In the genomic region with DNA sequence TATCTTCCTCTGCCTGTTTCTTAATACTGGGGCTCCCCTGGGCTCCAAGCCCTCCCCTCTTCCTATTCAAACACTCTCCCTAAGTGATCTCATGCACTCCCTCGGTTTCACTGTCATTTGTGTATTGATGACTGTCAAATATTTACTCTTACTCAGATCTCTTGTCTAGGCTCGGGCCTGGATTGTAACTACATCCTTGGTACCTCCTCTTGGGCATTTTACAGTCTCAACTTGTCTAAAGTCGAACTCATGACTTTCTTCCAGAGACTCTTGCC, we compare ENCODE assay signal across 24 cellular contexts.
DNase-seq lines count a peak whose midpoint lies in the region; ATAC-seq, FAIRE-seq and TF ChIP-seq lines count a peak whose summit lies in the region.
"Had no signal": no experiment of that assay in that cellular context is flagged by ENCODE, and none has a peak within 500 bp of the region (broad histone marks: within the 10 kb centered on the region; RNA-seq: fewer than 3 reads in every experiment).

No MANE protein-coding gene starts in this region.

- no peak for TF ChIP-seq CTCF in K562 (IDR thresholded peaks at IDR 0.05 in 2 of 3, conservative IDR thresholded peaks at IDR 0.05 in 1 of 3; ENCODE audit: insufficient read depth in 2 of 3, low read depth in 1 of 3, low read length in 3 of 3)

- no TSS peak for BruUV-seq in K562 (replicated peaks; lab: Mats Ljungman, UMichigan)

- no peaks in the 10 kb centered on the region for H3K27me3 ChIP-seq in K562 (ENCODE audit: control insufficient read depth in 2 of 2, insufficient read depth in 2 of 2, low read length in 2 of 2)
- H3K27me3 ChIP-seq: breast epithelium, tibial nerve had no signal

- H3K9me3 ChIP-seq in K562 (replicated peaks; ENCODE audit: control insufficient read depth, insufficient read depth, low read depth, low read length): no peaks in the 10 kb centered on the region
- H3K9me3 ChIP-seq: breast epithelium, mucosa of descending colon, tibial nerve had no signal

- H3K4me3 Mint-ChIP-seq in activated CD4-positive, alpha-beta T cell treated with anti-CD3 and anti-CD28 coated beads, Interleukin-2, amount 10 ng/mL, durations not matched to agents 7 days and 5 days: no peak overlapping the region
- H3K4me3 Mint-ChIP-seq: activated CD4-positive, alpha-beta T cell treated with anti-CD3 and anti-CD28 coated beads for 36 hours; CD14-positive monocyte; GM23338; nephron progenitor cell; stimulated activated effector memory CD8-positive, alpha-beta T cell treated with anti-CD3 and anti-CD28 coated beads, Interleukin-12 subunit alpha, Interleukin-12 subunit beta, amount 100 ng/mL, for 72 hours had no signal

- CTCF ChIA-PET in K562 (lab: Yijun Ruan, JAX; ENCODE audit: low intra/inter-chr PET ratio): no interaction called here
- CTCF ChIA-PET in activated CD4-positive, alpha-beta T cell treated with anti-CD3 and anti-CD28 coated beads, Interleukin-2, amount 10 ng/mL, durations not matched to agents 7 days and 5 days (lab: Charles Lee): interaction anchor here (2.2 kb wide), 1 partner anchor 18 kb away, joined by 8 read pairs; no protein-coding TSS in a partner anchor

- no peak for FAIRE-seq in K562 (lab: Jason Lieb, UNC)
- FAIRE-seq: endothelial cell of umbilical vein had no signal

- no peak overlapping the region for H2AFZ ChIP-seq in K562 (ENCODE audit: low read depth, low read length)

- no peak overlapping the region for H3K27ac ChIP-seq in K562 (ENCODE audit: extremely low read depth, low read depth, low read length)
- H3K27ac ChIP-seq: breast epithelium, tibial nerve had no signal

- 2% methylated on average over 3 of the region's 3 CpGs for WGBS in K562 (ENCODE audit: insufficient coverage, low coverage, missing lambda C conversion rate)

- H4K20me1 ChIP-seq in K562 (replicated peaks; ENCODE audit: control insufficient read depth, insufficient read depth, low read length): no peaks in the 10 kb centered on the region

- no peaks in the 10 kb centered on the region for H3K79me2 ChIP-seq in K562 (ENCODE audit: control insufficient read depth, insufficient read depth, low read length)

- TF ChIP-seq POLR2A in K562 (conservative IDR thresholded peaks at IDR 0.05): no peak

- TF ChIP-seq EP300 in K562 (IDR thresholded peaks at IDR 0.05; ENCODE audit: low read length): no peak

- DNase-seq in HuH-7 (ENCODE audit: low spot score): peak; percentile 21
- DNase-seq in NCI-H510A treated with DMSO at 0.1 percent for 48 hours (lab: John Stamatoyannopoulos, UW): peak; percentile 29
- DNase-seq in K562 (ENCODE audit: extremely low read depth in 1 of 4, low spot score in 3 of 4): peak in 2 of 4 experiments; percentile 35 to 39
- no peak for DNase-seq in activated CD4-positive, alpha-beta T cell treated with anti-CD3 and anti-CD28 coated beads, Interleukin-2, amount 10 ng/mL, durations not matched to agents 7 days and 5 days
- no peak for DNase-seq in stimulated activated CD4-positive, alpha-beta T cell treated with anti-CD3 and anti-CD28 coated beads, Interleukin-15, amount 100 ng/mL, for 24 hours
- DNase-seq: activated CD4-positive, alpha-beta T cell treated with anti-CD3 and anti-CD28 coated beads for 36 hours; activated T-cell treated with anti-CD3 and anti-CD28 coated beads for 4 hours; hypothalamus; KBM-7; mucosa of descending colon; NCI-H1105; NCI-H1930; NCI-H82; nephron progenitor cell had no signal

- H3K9me1 ChIP-seq in K562 (ENCODE audit: control insufficient read depth, insufficient read depth, low read length): no peaks in the 10 kb centered on the region

- no peak overlapping the region for H3K27ac Mint-ChIP-seq in activated CD4-positive, alpha-beta T cell treated with anti-CD3 and anti-CD28 coated beads, Interleukin-2, amount 10 ng/mL, durations not matched to agents 7 days and 5 days
- H3K27ac Mint-ChIP-seq: activated CD4-positive, alpha-beta T cell treated with anti-CD3 and anti-CD28 coated beads for 36 hours; activated naive CD4-positive, alpha-beta T cell treated with anti-CD3 and anti-CD28 coated beads, Interleukin-2, amount 50 U/mL, for 72 hours; CD14-positive monocyte; GM23338; nephron progenitor cell; stimulated activated effector memory CD8-positive, alpha-beta T cell treated with anti-CD3 and anti-CD28 coated beads, Interleukin-12 subunit alpha, Interleukin-12 subunit beta, amount 100 ng/mL, for 72 hours had no signal

- no peak overlapping the region for H3K9ac ChIP-seq in K562 (ENCODE audit: insufficient read depth in 1 of 2, low read depth in 2 of 2, low read length in 2 of 2)

- H3K4me1 Mint-ChIP-seq in activated CD4-positive, alpha-beta T cell treated with anti-CD3 and anti-CD28 coated beads, Interleukin-2, amount 10 ng/mL, durations not matched to agents 7 days and 5 days: peaks cover 36% of the 10 kb centered on the region
- H3K4me1 Mint-ChIP-seq: GM23338 had no signal

- in situ Hi-C loops in K562 (cut with MboI): no loop called here

- no peak overlapping the region for H3K4me3 ChIP-seq in K562
- H3K4me3 ChIP-seq: breast epithelium, GM23338, mucosa of descending colon, tibial nerve had no signal

- no peaks in the 10 kb centered on the region for H3K36me3 ChIP-seq in K562 (ENCODE audit: control insufficient read depth, insufficient read depth, low read length)
- H3K36me3 ChIP-seq: breast epithelium, tibial nerve had no signal

- POLR2A ChIA-PET in K562 (lab: Yijun Ruan, JAX): no interaction called here
- POLR2A ChIA-PET in activated CD4-positive, alpha-beta T cell treated with anti-CD3 and anti-CD28 coated beads, Interleukin-2, amount 10 ng/mL, durations not matched to agents 7 days and 5 days (lab: Charles Lee): no interaction called here

- ATAC-seq in K562 (no peak; the same call in 2 of the 3 replicates), GM21717 (IDR thresholded peaks at IDR 0.05; ENCODE audit: unreplicated experiment) (no peak), GM18861 (IDR thresholded peaks at IDR 0.05; ENCODE audit: unreplicated experiment) (no peak)
- ATAC-seq: activated CD4-positive, alpha-beta T cell treated with anti-CD3 and anti-CD28 coated beads for 36 hours; activated naive CD4-positive, alpha-beta T cell treated with anti-CD3 and anti-CD28 coated beads, Interleukin-2, amount 50 U/mL, for 72 hours; GM23338; Right ventricle myocardium inferior; stimulated activated effector memory CD8-positive, alpha-beta T cell treated with anti-CD3 and anti-CD28 coated beads, Interleukin-12 subunit alpha, Interleukin-12 subunit beta, amount 100 ng/mL, for 72 hours had no signal

- peaks cover 7% of the 10 kb centered on the region for H3K36me3 Mint-ChIP-seq in activated CD4-positive, alpha-beta T cell treated with anti-CD3 and anti-CD28 coated beads, Interleukin-2, amount 10 ng/mL, durations not matched to agents 7 days and 5 days (ENCODE audit: low read depth)

- TF ChIP-seq RAD21 in K562 (CRISPR knock-in tag; conservative IDR thresholded peaks at IDR 0.05 in 1 of 2, IDR thresholded peaks at IDR 0.05 in 1 of 2): no peak

- H3K9me3 Mint-ChIP-seq in activated CD4-positive, alpha-beta T cell treated with anti-CD3 and anti-CD28 coated beads, Interleukin-2, amount 10 ng/mL, durations not matched to agents 7 days and 5 days: peaks cover 2% of the 10 kb centered on the region
- H3K9me3 Mint-ChIP-seq: GM23338; stimulated activated effector memory CD8-positive, alpha-beta T cell treated with anti-CD3 and anti-CD28 coated beads, Interleukin-12 subunit alpha, Interleukin-12 subunit beta, amount 100 ng/mL, for 72 hours had no signal

- H3K4me1 ChIP-seq in K562 (replicated peaks in 1 of 2; ENCODE audit: control insufficient read depth in 2 of 2, insufficient read depth in 2 of 2, low read length in 2 of 2): peaks cover 4 to 25% of the 10 kb centered on the region in 2 experiments
- H3K4me1 ChIP-seq: breast epithelium had no signal

- peaks cover 3% of the 10 kb centered on the region for H3K27me3 Mint-ChIP-seq in activated CD4-positive, alpha-beta T cell treated with anti-CD3 and anti-CD28 coated beads, Interleukin-2, amount 10 ng/mL, durations not matched to agents 7 days and 5 days

- H3K4me2 ChIP-seq in K562 (ENCODE audit: insufficient read depth, low read length): no peak overlapping the region
- H3K4me2 ChIP-seq: GM23338 had no signal

- intact Hi-C loops in K562 (cut with micrococcal nuclease): no loop called here

TF ChIP-seq in K562, 482 proteins besides CTCF, POLR2A, EP300 and RAD21:
- TF ChIP-seq, protein P1, sequence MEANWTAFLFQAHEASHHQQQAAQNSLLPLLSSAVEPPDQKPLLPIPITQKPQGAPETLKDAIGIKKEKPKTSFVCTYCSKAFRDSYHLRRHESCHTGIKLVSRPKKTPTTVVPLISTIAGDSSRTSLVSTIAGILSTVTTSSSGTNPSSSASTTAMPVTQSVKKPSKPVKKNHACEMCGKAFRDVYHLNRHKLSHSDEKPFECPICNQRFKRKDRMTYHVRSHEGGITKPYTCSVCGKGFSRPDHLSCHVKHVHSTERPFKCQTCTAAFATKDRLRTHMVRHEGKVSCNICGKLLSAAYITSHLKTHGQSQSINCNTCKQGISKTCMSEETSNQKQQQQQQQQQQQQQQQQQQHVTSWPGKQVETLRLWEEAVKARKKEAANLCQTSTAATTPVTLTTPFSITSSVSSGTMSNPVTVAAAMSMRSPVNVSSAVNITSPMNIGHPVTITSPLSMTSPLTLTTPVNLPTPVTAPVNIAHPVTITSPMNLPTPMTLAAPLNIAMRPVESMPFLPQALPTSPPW (CRISPR knock-in tag; IDR thresholded peaks at IDR 0.05): 0 out of 2 replicates have a peak, but pooled peaks have one; percentile 33
- no peak for TF ChIP-seq ZC3H8 (IDR thresholded peaks at IDR 0.05)
- TF ChIP-seq ZNF274 (IDR thresholded peaks at IDR 0.05; ENCODE audit: borderline replicate concordance, low read depth, low read length): 0 out of 2 replicates have a peak, but pooled peaks have one; percentile 7
TF ChIP-seq in K562: peak in this region for 2.

Comparison
In these comparisons a context has a peak if more than half of its experiments do, and no peak if none do; other contexts are left out.
1. DNase-seq: peak in HuH-7 (single experiment) and NCI-H510A treated with DMSO at 0.1 percent for 48 hours (single experiment); none in activated CD4-positive, alpha-beta T cell treated with anti-CD3 and anti-CD28 coated beads, Interleukin-2, amount 10 ng/mL, durations not matched to agents 7 days and 5 days (single experiment) and stimulated activated CD4-positive, alpha-beta T cell treated with anti-CD3 and anti-CD28 coated beads, Interleukin-15, amount 100 ng/mL, for 24 hours (single experiment).